In the genomic region with DNA sequence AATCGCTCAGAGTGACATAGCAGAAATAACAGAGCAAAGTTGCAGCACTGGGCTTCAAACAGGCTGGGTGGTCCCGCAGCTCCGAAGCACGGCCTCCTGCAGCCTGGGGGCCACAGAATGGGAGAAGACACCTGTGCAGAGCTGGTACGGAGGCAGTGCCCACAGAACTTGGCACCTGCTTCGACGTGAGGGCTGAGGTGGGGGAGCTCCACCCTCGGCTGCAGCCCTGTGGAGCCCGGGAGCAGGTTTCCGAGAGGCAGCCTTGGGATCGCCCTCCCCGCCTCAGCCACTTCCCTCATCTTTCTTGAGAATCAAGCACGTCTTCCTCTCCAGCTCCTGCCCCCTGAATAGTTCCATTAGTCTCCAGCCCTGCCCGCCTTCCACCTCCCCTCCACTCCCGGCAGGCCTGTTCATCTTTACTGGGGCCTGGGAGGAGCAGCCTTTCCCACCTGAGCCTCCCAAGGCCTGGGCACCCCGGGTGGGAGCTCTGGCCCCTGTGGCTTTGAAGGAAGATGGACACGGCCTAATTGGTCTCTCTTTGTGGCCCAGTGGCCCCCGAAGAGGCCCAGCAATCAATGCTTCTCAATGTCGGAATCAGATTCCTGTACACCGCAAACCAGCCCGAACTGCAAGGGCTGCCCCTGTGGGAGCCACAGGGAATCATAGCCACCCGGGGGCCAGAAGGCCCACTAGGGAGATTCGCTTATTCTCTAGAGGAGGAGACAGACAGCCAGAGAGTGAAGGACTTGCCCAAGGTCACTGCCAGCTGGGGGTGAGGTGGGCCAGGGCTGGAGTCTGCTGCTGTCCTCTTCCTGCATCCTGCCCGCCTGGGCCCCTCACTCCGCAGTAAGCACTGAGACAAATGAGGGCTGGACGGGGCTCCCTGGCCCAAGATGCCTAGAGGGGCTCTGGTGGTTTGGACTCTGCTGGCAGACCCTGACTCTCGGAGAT, we compare ENCODE assay signal across 17 cellular contexts. TPM values are rescaled to one million over a fixed set of nuclear protein-coding genes. Genes with fewer than 3 reads are reported as not detected.
A peak's percentile ranks its signal among the peaks of the same experiment; 100 is the strongest.
DNase-seq lines count a peak whose midpoint lies in the region; ATAC-seq, FAIRE-seq and TF ChIP-seq lines count a peak whose summit lies in the region.
"Had no signal": no experiment of that assay in that cellular context is flagged by ENCODE, and none has a peak within 500 bp of the region (broad histone marks: within the 10 kb centered on the region; RNA-seq: fewer than 3 reads in every experiment).

No MANE protein-coding gene starts in this region.

- in situ Hi-C loops in transverse colon (cut with MboI; ENCODE audit: low pct_ligation_motif_present in 1 of 4, low pct_unique_long_range_greater_than_20kb in 1 of 4, low sequenced_read_pairs in 3 of 4) (loop anchor here in 1 of 4 donors (10.0 kb wide), 1 partner anchor 299 kb away; no protein-coding TSS in a partner anchor), HAP-1 (cut with MboI; ENCODE audit: low sequenced_read_pairs) (no loop called here)

- TF ChIP-seq POLR2A in transverse colon (IDR thresholded peaks at IDR 0.05): no peak

- FAIRE-seq in RCC 7860 (lab: Jason Lieb, UNC): no peak
- FAIRE-seq: A204.1, H54, HTR-8/SVneo had no signal

- intact Hi-C loops in activated B cell treated with CpG ODN at 0.5 μM for 24 hours (cut with micrococcal nuclease) (no loop called here), lower lobe of right lung (cut with DNase I) (no loop called here), transverse colon (cut with DNase I; ENCODE audit: low total_unique reads) (no loop called here)

- H3K27me3 Mint-ChIP-seq in activated naive CD4-positive, alpha-beta T cell treated with anti-CD3 and anti-CD28 coated beads, Interleukin-2, amount 10 ng/mL, durations not matched to agents 7 days and 5 days: peaks cover 14% of the 10 kb centered on the region
- H3K27me3 Mint-ChIP-seq in activated B cell treated with CpG ODN at 0.5 μM for 24 hours: peaks cover 12% of the 10 kb centered on the region

- ATAC-seq in activated B cell treated with CpG ODN at 0.5 μM for 24 hours (ENCODE audit: low read depth) (no peak), lower lobe of right lung (no peak), GM19351 (IDR thresholded peaks at IDR 0.05; ENCODE audit: unreplicated experiment) (no peak)

- no peaks in the 10 kb centered on the region for H3K9me3 ChIP-seq in lower lobe of right lung
- no peaks in the 10 kb centered on the region for H3K9me3 ChIP-seq in transverse colon
- no peaks in the 10 kb centered on the region for H3K9me3 ChIP-seq in HAP-1
- H3K9me3 ChIP-seq: Caco-2 had no signal

- H3K4me1 ChIP-seq in lower lobe of right lung: no peaks in the 10 kb centered on the region
- H3K4me1 ChIP-seq in transverse colon: peaks cover 4 to 23% (median 10%) of the 10 kb centered on the region in 4 donors
- no peaks in the 10 kb centered on the region for H3K4me1 ChIP-seq in HAP-1

- H3K27ac Mint-ChIP-seq in activated naive CD4-positive, alpha-beta T cell treated with anti-CD3 and anti-CD28 coated beads, Interleukin-2, amount 10 ng/mL, durations not matched to agents 7 days and 5 days: no peak overlapping the region
- no peak overlapping the region for H3K27ac Mint-ChIP-seq in activated B cell treated with CpG ODN at 0.5 μM for 24 hours

- H3K4me1 Mint-ChIP-seq in activated naive CD4-positive, alpha-beta T cell treated with anti-CD3 and anti-CD28 coated beads, Interleukin-2, amount 10 ng/mL, durations not matched to agents 7 days and 5 days: no peaks in the 10 kb centered on the region
- H3K4me1 Mint-ChIP-seq in activated B cell treated with CpG ODN at 0.5 μM for 24 hours: no peaks in the 10 kb centered on the region

- no peak overlapping the region for H3K27ac ChIP-seq in lower lobe of right lung
- no peak overlapping the region for H3K27ac ChIP-seq in transverse colon

- H3K36me3 Mint-ChIP-seq in activated naive CD4-positive, alpha-beta T cell treated with anti-CD3 and anti-CD28 coated beads, Interleukin-2, amount 10 ng/mL, durations not matched to agents 7 days and 5 days: no peaks in the 10 kb centered on the region
- no peaks in the 10 kb centered on the region for H3K36me3 Mint-ChIP-seq in activated B cell treated with CpG ODN at 0.5 μM for 24 hours (ENCODE audit: low read depth)

- POLR2A ChIA-PET in activated B cell treated with CpG ODN at 0.5 μM for 24 hours (lab: Charles Lee): no interaction called here

- peak; percentile 13 for DNase-seq in activated naive CD4-positive, alpha-beta T cell treated with anti-CD3 and anti-CD28 coated beads, Interleukin-2, amount 10 ng/mL, durations not matched to agents 7 days and 5 days
- no peak for DNase-seq in activated naive CD4-positive, alpha-beta T cell treated with anti-CD3 and anti-CD28 coated beads, Interleukin-2, amount 50 U/mL, for 16 hours
- DNase-seq in activated B cell treated with CpG ODN at 0.5 μM for 24 hours (peak; percentile 4), lower lobe of right lung (peak; percentile 35), transverse colon (peak; percentile 6), HAP-1 (ENCODE audit: low spot score in 2 of 2) (no peak), RCC 7860 (ENCODE audit: low spot score) (no peak)
- DNase-seq: DMS53, MV-4-11, NCI-H1436, NCI-H2029 treated with DMSO at 0.1 percent for 48 hours, NCI-H510A treated with DMSO at 0.1 percent for 48 hours had no signal

- TF ChIP-seq EP300 in transverse colon (IDR thresholded peaks at IDR 0.05; ENCODE audit: low read depth): no peak

- CTCF ChIA-PET in activated naive CD4-positive, alpha-beta T cell treated with anti-CD3 and anti-CD28 coated beads, Interleukin-2, amount 10 ng/mL, durations not matched to agents 7 days and 5 days (lab: Charles Lee): interaction anchor here (1.6 kb wide), 1 partner anchor 19 kb away, joined by 3 read pairs; no protein-coding TSS in a partner anchor
- CTCF ChIA-PET in activated B cell treated with CpG ODN at 0.5 μM for 24 hours (lab: Charles Lee): interaction anchor here (1.3 kb wide), 1 partner anchor 362 kb away, joined by 3 read pairs; no protein-coding TSS in a partner anchor

- H3K36me3 ChIP-seq in lower lobe of right lung: no peaks in the 10 kb centered on the region
- no peaks in the 10 kb centered on the region for H3K36me3 ChIP-seq in transverse colon
- H3K36me3 ChIP-seq in HAP-1 (replicated peaks): no peaks in the 10 kb centered on the region

- H3K4me3 ChIP-seq in lower lobe of right lung (no peak overlapping the region), transverse colon (no peak overlapping the region), HAP-1 (no peak overlapping the region)

- H3K27me3 ChIP-seq in lower lobe of right lung (ENCODE audit: low read depth) (no peaks in the 10 kb centered on the region), transverse colon (no peaks in the 10 kb centered on the region), HAP-1 (ENCODE audit: low read depth) (no peaks in the 10 kb centered on the region)

- H3K4me3 Mint-ChIP-seq in activated naive CD4-positive, alpha-beta T cell treated with anti-CD3 and anti-CD28 coated beads, Interleukin-2, amount 10 ng/mL, durations not matched to agents 7 days and 5 days: no peak overlapping the region
- H3K4me3 Mint-ChIP-seq in activated B cell treated with CpG ODN at 0.5 μM for 24 hours: no peak overlapping the region

- 86 to 95% methylated on average over 6 to 27 of the region's 27 CpGs for WGBS in transverse colon (ENCODE audit: low coverage in 1 of 2), 2 donors

- H3K9me3 Mint-ChIP-seq in activated naive CD4-positive, alpha-beta T cell treated with anti-CD3 and anti-CD28 coated beads, Interleukin-2, amount 10 ng/mL, durations not matched to agents 7 days and 5 days: no peaks in the 10 kb centered on the region
- H3K9me3 Mint-ChIP-seq in activated B cell treated with CpG ODN at 0.5 μM for 24 hours: no peaks in the 10 kb centered on the region

- no peak for TF ChIP-seq CTCF in activated B cell treated with CpG ODN at 0.5 μM for 24 hours (IDR thresholded peaks at IDR 0.05)
- no peak for TF ChIP-seq CTCF in lower lobe of right lung (IDR thresholded peaks at IDR 0.05)
- no peak for TF ChIP-seq CTCF in transverse colon (IDR thresholded peaks at IDR 0.05)

RNA-seq across cellular contexts. Expression of a gene that starts 17.0 kb away (rescaled TPM):
- total RNA-seq in activated B cell treated with CpG ODN at 0.5 μM for 24 hours (37.3 and 41.4 TPM in 2 replicates), lower lobe of right lung (118 TPM), transverse colon (10 to 100 TPM; 21.7 to 69.6 (median 44.8) TPM)

Comparison
In these comparisons a context has a peak if more than half of its experiments do, and no peak if none do; other contexts are left out.
1. DNase-seq: peak in activated naive CD4-positive, alpha-beta T cell treated with anti-CD3 and anti-CD28 coated beads, Interleukin-2, amount 10 ng/mL, durations not matched to agents 7 days and 5 days (single experiment), activated B cell treated with CpG ODN at 0.5 μM for 24 hours (single experiment), lower lobe of right lung (single experiment) and transverse colon (single experiment); none in activated naive CD4-positive, alpha-beta T cell treated with anti-CD3 and anti-CD28 coated beads, Interleukin-2, amount 50 U/mL, for 16 hours (single experiment), HAP-1 (0 of 2) and RCC 7860 (single experiment).